Comparison of ENCODE assay signal across 28 cellular contexts in the genomic region with DNA sequence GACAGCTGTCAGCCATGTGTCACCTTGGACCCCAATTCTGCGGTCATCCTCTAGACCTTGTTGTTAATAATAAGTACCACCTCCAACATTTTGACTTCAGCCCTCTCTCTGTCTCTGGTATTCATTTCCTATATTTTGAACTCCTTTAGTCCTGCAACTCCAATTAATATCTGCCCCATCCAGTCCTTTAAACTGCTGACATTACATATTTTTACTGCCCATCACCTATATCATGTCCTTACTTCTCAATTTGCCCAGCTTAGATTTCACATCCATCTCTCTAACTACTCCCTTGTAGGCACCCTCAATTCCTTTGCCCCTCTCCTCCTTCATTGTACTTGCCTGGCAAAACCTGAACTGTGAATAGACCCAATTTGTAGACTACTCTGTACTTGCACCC.
"Had no signal": no experiment of that assay in that cellular context is flagged by ENCODE, and none has a peak within 500 bp of the region (broad histone marks: within the 10 kb centered on the region; RNA-seq: fewer than 3 reads in every experiment).

No MANE protein-coding gene starts in this region.

- H3K4me3 ChIP-seq: colonic mucosa, esophagus squamous epithelium, gastrocnemius medialis, heart right ventricle, left lung, lower lobe of right lung, mucosa of descending colon had no signal

- H3K27ac ChIP-seq: colonic mucosa, epithelial cell of prostate, esophagus squamous epithelium, gastrocnemius medialis, heart right ventricle, left lung, lower lobe of right lung had no signal

- H3K4me1 ChIP-seq: colonic mucosa, esophagus squamous epithelium, gastrocnemius medialis, left lung, lower lobe of right lung had no signal

- H3K27me3 ChIP-seq: colonic mucosa, esophagus squamous epithelium, gastrocnemius medialis, heart right ventricle, left lung had no signal

- H3K36me3 ChIP-seq: colonic mucosa, esophagus squamous epithelium, gastrocnemius medialis, heart right ventricle, left lung, lower lobe of right lung had no signal

- H3K9me3 ChIP-seq: colonic mucosa, esophagus squamous epithelium, gastrocnemius medialis, heart right ventricle, left lung, lower lobe of right lung, mucosa of descending colon had no signal

- H3K9me3 Mint-ChIP-seq: dendritic cell treated with granulocyte-macrophage colony-stimulating factor and Interleukin-4, amounts not matched to agents 40 ng/mL and 50 ng/mL, for 4 days; effector memory CD8-positive, alpha-beta T cell; endodermal cell; mesothelial cell of epicardium had no signal

- H3K4me1 Mint-ChIP-seq: endodermal cell, mesothelial cell of epicardium, naive B cell had no signal

- H3K27ac Mint-ChIP-seq: dendritic cell treated with granulocyte-macrophage colony-stimulating factor and Interleukin-4, amounts not matched to agents 40 ng/mL and 50 ng/mL, for 4 days; effector memory CD8-positive, alpha-beta T cell; endodermal cell; mesothelial cell of epicardium; naive B cell had no signal

- ATAC-seq: effector memory CD8-positive, alpha-beta T cell; esophagus mucosa; gastrocnemius medialis; heart right ventricle; left cardiac atrium; left lung; left ventricle myocardium superior; lower lobe of right lung; mucosa of descending colon had no signal

- H3K36me3 Mint-ChIP-seq: mesothelial cell of epicardium, naive B cell had no signal

- H3K27me3 Mint-ChIP-seq: dendritic cell treated with granulocyte-macrophage colony-stimulating factor and Interleukin-4, amounts not matched to agents 40 ng/mL and 50 ng/mL, for 4 days had no signal

- FAIRE-seq: endometrium, islet of Langerhans, keratinocyte had no signal

- DNase-seq: colonic mucosa; cortex of kidney; effector CD8-positive, alpha-beta T cell; effector memory CD8-positive, alpha-beta T cell; endodermal cell; erythroblast; esophagus squamous epithelium; foreskin fibroblast; foreskin melanocyte; gastrocnemius medialis; glutamatergic neuron; head of caudate nucleus; heart right ventricle; hippocampal formation; left cardiac atrium; left ventricle myocardium superior; lower lobe of right lung; mesenchymal stem cell; mucosa of descending colon; naive B cell had no signal

- H3K4me3 Mint-ChIP-seq: dendritic cell treated with granulocyte-macrophage colony-stimulating factor and Interleukin-4, amounts not matched to agents 40 ng/mL and 50 ng/mL, for 4 days; effector memory CD8-positive, alpha-beta T cell; endodermal cell; mesothelial cell of epicardium had no signal
